In genomic region chr21:27033467-27033866, GRCh38 we compare ENCODE assay signal across 19 cellular contexts.
"Had no signal": no experiment of that assay in that cellular context is flagged by ENCODE, and none has a peak within 500 bp of the region (broad histone marks: within the 10 kb centered on the region; RNA-seq: fewer than 3 reads in every experiment).

No MANE protein-coding gene starts in this region.

- H3K36me3 Mint-ChIP-seq: activated CD4-positive, alpha-beta memory T cell treated with anti-CD3 and anti-CD28 coated beads for 36 hours; activated naive CD8-positive, alpha-beta T cell treated with anti-CD3 and anti-CD28 coated beads, Interleukin-2, amount 10 ng/mL, durations not matched to agents 7 days and 5 days; naive thymus-derived CD4-positive, alpha-beta T cell; neural progenitor cell had no signal

- H3K4me1 Mint-ChIP-seq: activated B cell treated with CpG ODN at 0.5 μM for 24 hours; activated CD4-positive, alpha-beta T cell treated with anti-CD3 and anti-CD28 coated beads for 36 hours; activated naive CD8-positive, alpha-beta T cell treated with anti-CD3 and anti-CD28 coated beads, Interleukin-2, amount 10 ng/mL, durations not matched to agents 7 days and 5 days; naive thymus-derived CD4-positive, alpha-beta T cell; neural progenitor cell had no signal

- H3K36me3 ChIP-seq: cardiac muscle cell, left lung, neural progenitor cell, prostate gland, upper lobe of right lung had no signal

- ATAC-seq: activated CD4-positive, alpha-beta T cell treated with anti-CD3 and anti-CD28 coated beads for 36 hours; foreskin keratinocyte; left lung; naive thymus-derived CD4-positive, alpha-beta T cell; stimulated activated naive CD8-positive, alpha-beta T cell treated with anti-CD3 and anti-CD28 coated beads, Interleukin-15, Interleukin-2, amounts not matched to agents 100 U/mL and 50 U/mL, for 24 hours; upper lobe of right lung had no signal

- H3K27me3 Mint-ChIP-seq: activated B cell treated with CpG ODN at 0.5 μM for 24 hours; activated CD4-positive, alpha-beta memory T cell treated with anti-CD3 and anti-CD28 coated beads for 36 hours; activated CD4-positive, alpha-beta T cell treated with anti-CD3 and anti-CD28 coated beads for 36 hours; activated naive CD8-positive, alpha-beta T cell treated with anti-CD3 and anti-CD28 coated beads, Interleukin-2, amount 10 ng/mL, durations not matched to agents 7 days and 5 days had no signal

- H3K27ac Mint-ChIP-seq: activated B cell treated with CpG ODN at 0.5 μM for 24 hours; activated CD4-positive, alpha-beta memory T cell treated with anti-CD3 and anti-CD28 coated beads for 36 hours; activated CD4-positive, alpha-beta T cell treated with anti-CD3 and anti-CD28 coated beads for 36 hours; activated naive CD8-positive, alpha-beta T cell treated with anti-CD3 and anti-CD28 coated beads, Interleukin-2, amount 10 ng/mL, durations not matched to agents 7 days and 5 days; naive thymus-derived CD4-positive, alpha-beta T cell; neural progenitor cell; T-helper 1 cell treated with Interleukin-12 subunit alpha and Interleukin-12 subunit beta and Interleukin-4 antibody, amounts not matched to agents 30 μg/mL and 1 μg/mL, for 36 hours had no signal

- H3K4me3 Mint-ChIP-seq: activated B cell treated with CpG ODN at 0.5 μM for 24 hours; activated CD4-positive, alpha-beta memory T cell treated with anti-CD3 and anti-CD28 coated beads for 36 hours; activated CD4-positive, alpha-beta T cell treated with anti-CD3 and anti-CD28 coated beads for 36 hours; activated naive CD8-positive, alpha-beta T cell treated with anti-CD3 and anti-CD28 coated beads, Interleukin-2, amount 10 ng/mL, durations not matched to agents 7 days and 5 days; naive thymus-derived CD4-positive, alpha-beta T cell; neural progenitor cell; T-helper 1 cell treated with Interleukin-12 subunit alpha and Interleukin-12 subunit beta and Interleukin-4 antibody, amounts not matched to agents 30 μg/mL and 1 μg/mL, for 36 hours had no signal

- H3K27ac ChIP-seq: cardiac muscle cell, foreskin keratinocyte, left lung, neural progenitor cell, prostate gland, upper lobe of right lung had no signal

- H3K9me3 Mint-ChIP-seq: activated CD4-positive, alpha-beta memory T cell treated with anti-CD3 and anti-CD28 coated beads for 36 hours; activated naive CD8-positive, alpha-beta T cell treated with anti-CD3 and anti-CD28 coated beads, Interleukin-2, amount 10 ng/mL, durations not matched to agents 7 days and 5 days; neural progenitor cell; T-helper 1 cell treated with Interleukin-12 subunit alpha and Interleukin-12 subunit beta and Interleukin-4 antibody, amounts not matched to agents 30 μg/mL and 1 μg/mL, for 36 hours had no signal

- H3K4me3 ChIP-seq: cardiac muscle cell, left lung, neural progenitor cell, prostate gland, upper lobe of right lung had no signal

- H3K9me3 ChIP-seq: left lung, prostate gland, upper lobe of right lung had no signal

- H3K27me3 ChIP-seq: cardiac muscle cell, foreskin keratinocyte, left lung, neural progenitor cell, upper lobe of right lung had no signal

- DNase-seq: activated B cell treated with CpG ODN at 0.5 μM for 24 hours; activated CD4-positive, alpha-beta memory T cell treated with anti-CD3 and anti-CD28 coated beads for 36 hours; activated CD4-positive, alpha-beta T cell treated with anti-CD3 and anti-CD28 coated beads for 36 hours; activated naive CD4-positive, alpha-beta T cell treated with Interleukin-2 at 50 U/mL for 16 hours; activated naive CD8-positive, alpha-beta T cell treated with anti-CD3 and anti-CD28 coated beads, Interleukin-2, amount 10 ng/mL, durations not matched to agents 7 days and 5 days; activated T-cell treated with anti-CD3 and anti-CD28 coated beads, Interleukin-2, amount 50 U/mL, for 48 hours; dermis blood vessel endothelial cell; effector CD8-positive, alpha-beta T cell; foreskin keratinocyte; left lung; naive thymus-derived CD4-positive, alpha-beta T cell; stimulated activated CD4-positive, alpha-beta T cell treated with anti-CD3 and anti-CD28 coated beads, Interleukin-4, amount 100 ng/mL, for 4 hours; stimulated activated naive CD8-positive, alpha-beta T cell treated with anti-CD3 and anti-CD28 coated beads, Interleukin-15, Interleukin-2, amounts not matched to agents 100 U/mL and 50 U/mL, for 24 hours; T1000; upper lobe of right lung had no signal

- H3K4me1 ChIP-seq: foreskin keratinocyte, left lung, neural progenitor cell, prostate gland, upper lobe of right lung had no signal
